9 cellular contexts compared by ENCODE assay signal in genomic region chrX:20547649-20548051, GRCh38.
DNase-seq lines count a peak whose midpoint lies in the region; ATAC-seq and TF ChIP-seq lines count a peak whose summit lies in the region.
"Had no signal": no experiment of that assay in that cellular context is flagged by ENCODE, and none has a peak within 500 bp of the region (broad histone marks: within the 10 kb centered on the region; RNA-seq: fewer than 3 reads in every experiment).

No MANE protein-coding gene starts in this region.

- peaks cover 4% of the 10 kb centered on the region for H3K9me3 Mint-ChIP-seq in activated T-helper 1 cell treated with anti-CD3 and anti-CD28 coated beads, Interleukin-12 subunit alpha, Interleukin-12 subunit beta, Interleukin-2, Interleukin-4 antibody, amounts not matched to agents 30 ng/mL and 10 ng/mL and 1 ng/mL, durations not matched to agents 14 hours and 24 hours and 36 hours

- no peaks in the 10 kb centered on the region for H3F3A ChIP-seq in SK-N-SH (replicated peaks; ENCODE audit: insufficient read depth)

- H3K9me2 ChIP-seq in SK-N-SH: no peaks in the 10 kb centered on the region

- ATAC-seq in GM21360 (IDR thresholded peaks at IDR 0.05; ENCODE audit: unreplicated experiment) (peak; percentile 74), GM19035 (IDR thresholded peaks at IDR 0.05; ENCODE audit: unreplicated experiment) (no peak), HG03280 (IDR thresholded peaks at IDR 0.05; ENCODE audit: unreplicated experiment) (no peak)

- peaks cover 3% of the 10 kb centered on the region for H3K27me3 Mint-ChIP-seq in activated T-helper 1 cell treated with anti-CD3 and anti-CD28 coated beads, Interleukin-12 subunit alpha, Interleukin-12 subunit beta, Interleukin-2, Interleukin-4 antibody, amounts not matched to agents 30 ng/mL and 10 ng/mL and 1 ng/mL, durations not matched to agents 14 hours and 24 hours and 36 hours (ENCODE audit: insufficient read depth)

- no peak overlapping the region for H3K9ac ChIP-seq in SK-N-SH

- 0 out of 2 replicates have a peak overlapping the region, but pooled peaks have one; percentile 13 for H3K4me2 ChIP-seq in SK-N-SH

- WGBS in SK-N-SH (ENCODE audit: low lambda C conversion rate): 32% methylated on average over 3 of the region's 3 CpGs

- TF ChIP-seq CTCF in AG09309 (IDR thresholded peaks at IDR 0.05; ENCODE audit: control insufficient read depth, insufficient read depth, low read depth, low read length, missing control alignments) (no peak), SK-N-SH (IDR thresholded peaks at IDR 0.05) (no peak)

- peaks cover 6% of the 10 kb centered on the region for H3K4me1 Mint-ChIP-seq in activated T-helper 1 cell treated with anti-CD3 and anti-CD28 coated beads, Interleukin-12 subunit alpha, Interleukin-12 subunit beta, Interleukin-2, Interleukin-4 antibody, amounts not matched to agents 30 ng/mL and 10 ng/mL and 1 ng/mL, durations not matched to agents 14 hours and 24 hours and 36 hours (ENCODE audit: low read depth)

- peak overlapping the region; percentile 59 for H2AFZ ChIP-seq in SK-N-SH (ENCODE audit: low read depth)

- H3K4me3 ChIP-seq in AG09309 (ENCODE audit: control insufficient read depth, low read depth, low read length) (no peak overlapping the region), SK-N-SH (ENCODE audit: low read depth in 2 of 2, low read length in 1 of 2) (no peak overlapping the region)

- H3K4me3 Mint-ChIP-seq in activated T-helper 1 cell treated with anti-CD3 and anti-CD28 coated beads, Interleukin-12 subunit alpha, Interleukin-12 subunit beta, Interleukin-2, Interleukin-4 antibody, amounts not matched to agents 30 ng/mL and 10 ng/mL and 1 ng/mL, durations not matched to agents 14 hours and 24 hours and 36 hours: no peak overlapping the region

- POLR2A ChIA-PET in SK-N-SH (lab: Yijun Ruan, JAX): no interaction called here

- H3K27me3 ChIP-seq in SK-N-SH (ENCODE audit: insufficient read depth): no peaks in the 10 kb centered on the region

- no peaks in the 10 kb centered on the region for H3K79me2 ChIP-seq in SK-N-SH (ENCODE audit: insufficient read depth)

- H3K27ac ChIP-seq in SK-N-SH (ENCODE audit: low read depth in 2 of 2, low read length in 1 of 2): peak overlapping the region in 1 of 2 experiments; percentile 21; a peak in 1 of 4 replicates

- intact Hi-C loops in activated T-helper 1 cell treated with anti-CD3 and anti-CD28 coated beads, Interleukin-12 subunit alpha, Interleukin-12 subunit beta, Interleukin-2, Interleukin-4 antibody, amounts not matched to agents 30 ng/mL and 10 ng/mL and 1 ng/mL, durations not matched to agents 14 hours and 24 hours and 36 hours (cut with micrococcal nuclease): loop anchor here (1.0 to 5.0 kb wide), 2 partner anchors 31 to 50 kb away; no protein-coding TSS in a partner anchor

- no peaks in the 10 kb centered on the region for H3K9me3 ChIP-seq in SK-N-SH

- no peaks in the 10 kb centered on the region for H3K4me1 ChIP-seq in SK-N-SH (ENCODE audit: control insufficient read depth in 1 of 2, insufficient read depth in 2 of 2, low read depth in 1 of 2, low read length in 1 of 2)

- no peaks in the 10 kb centered on the region for H4K20me1 ChIP-seq in SK-N-SH (ENCODE audit: insufficient read depth)

- TF ChIP-seq EP300 in SK-N-SH (IDR thresholded peaks at IDR 0.05; ENCODE audit: borderline replicate concordance in 1 of 2, low read depth in 1 of 2, low read length in 1 of 2): no peak

- DNase-seq in AG09309 (ENCODE audit: low read depth): peak; percentile 39
- DNase-seq in SK-N-SH: no peak
- peak; percentile 58 for DNase-seq in kidney glomerular epithelial cell (lab: John Stamatoyannopoulos, UW)
- no peak for DNase-seq in activated T-helper 1 cell treated with anti-CD3 and anti-CD28 coated beads, Interleukin-12 subunit alpha, Interleukin-12 subunit beta, Interleukin-2, Interleukin-4 antibody, amounts not matched to agents 30 ng/mL and 10 ng/mL and 1 ng/mL, durations not matched to agents 14 hours and 24 hours and 36 hours (ENCODE audit: low spot score)
- no peak for DNase-seq in stimulated activated CD4-positive, alpha-beta T cell treated with anti-CD3 and anti-CD28 coated beads, Interleukin-2, amount 100 ng/mL, for 24 hours
- DNase-seq: central memory CD4-positive, alpha-beta T cell had no signal

- H3K36me3 Mint-ChIP-seq in activated T-helper 1 cell treated with anti-CD3 and anti-CD28 coated beads, Interleukin-12 subunit alpha, Interleukin-12 subunit beta, Interleukin-2, Interleukin-4 antibody, amounts not matched to agents 30 ng/mL and 10 ng/mL and 1 ng/mL, durations not matched to agents 14 hours and 24 hours and 36 hours (ENCODE audit: low read depth): no peaks in the 10 kb centered on the region

- CTCF ChIA-PET in SK-N-SH (lab: Yijun Ruan, JAX): interaction anchor here (1.0 to 1.7 kb wide), 2 partner anchors 17 to 1178 kb away, joined by 3 to 10 read pairs; no protein-coding TSS in a partner anchor

- no peak overlapping the region for H3K27ac Mint-ChIP-seq in activated T-helper 1 cell treated with anti-CD3 and anti-CD28 coated beads, Interleukin-12 subunit alpha, Interleukin-12 subunit beta, Interleukin-2, Interleukin-4 antibody, amounts not matched to agents 30 ng/mL and 10 ng/mL and 1 ng/mL, durations not matched to agents 14 hours and 24 hours and 36 hours

- H3K36me3 ChIP-seq in SK-N-SH (replicated peaks in 1 of 2; ENCODE audit: control insufficient read depth in 1 of 2, insufficient read depth in 2 of 2, low read length in 1 of 2): no peaks in the 10 kb centered on the region

- TF ChIP-seq RAD21 in SK-N-SH (IDR thresholded peaks at IDR 0.05; ENCODE audit: low read length): no peak

TF ChIP-seq in SK-N-SH, 30 proteins besides CTCF, POLR2A, EP300 and RAD21:
- TF ChIP-seq TEAD4 (IDR thresholded peaks at IDR 0.05; ENCODE audit: borderline replicate concordance, insufficient read depth) (no peak), USF2 (IDR thresholded peaks at IDR 0.05; ENCODE audit: borderline replicate concordance, low read depth, low read length) (no peak), NRF1 (IDR thresholded peaks at IDR 0.05; ENCODE audit: low read depth, low read length) (no peak), ZBTB33 (IDR thresholded peaks at IDR 0.05; ENCODE audit: borderline replicate concordance, low read depth) (no peak), RCOR1 (IDR thresholded peaks at IDR 0.05; ENCODE audit: low read length) (no peak)

Comparison
In these comparisons a context has a peak if more than half of its experiments do, and no peak if none do; other contexts are left out.
1. DNase-seq: peak in AG09309 (single experiment) and kidney glomerular epithelial cell (single experiment); none in SK-N-SH (single experiment), activated T-helper 1 cell treated with anti-CD3 and anti-CD28 coated beads, Interleukin-12 subunit alpha, Interleukin-12 subunit beta, Interleukin-2, Interleukin-4 antibody, amounts not matched to agents 30 ng/mL and 10 ng/mL and 1 ng/mL, durations not matched to agents 14 hours and 24 hours and 36 hours (single experiment) and stimulated activated CD4-positive, alpha-beta T cell treated with anti-CD3 and anti-CD28 coated beads, Interleukin-2, amount 100 ng/mL, for 24 hours (0 of 2).